In genomic region chr3:123745184-123745855, GRCh38 we compare ENCODE assay signal across 13 cellular contexts.
DNase-seq lines count a peak whose midpoint lies in the region; ATAC-seq and TF ChIP-seq lines count a peak whose summit lies in the region.
"Had no signal": no experiment of that assay in that cellular context is flagged by ENCODE, and none has a peak within 500 bp of the region (broad histone marks: within the 10 kb centered on the region; RNA-seq: fewer than 3 reads in every experiment).

No MANE protein-coding gene starts in this region.

- DNase-seq in left ventricle myocardium inferior (no peak), heart right ventricle (no peak), foreskin keratinocyte (no peak), NCI-H2029 (lab: John Stamatoyannopoulos, UW) (no peak), GDM1 (lab: John Stamatoyannopoulos, UW) (no peak)
- DNase-seq in activated CD4-positive, alpha-beta T cell treated with anti-CD3 and anti-CD28 coated beads, Interleukin-2, amount 50 U/mL, for 48 hours = no peak
- DNase-seq: activated CD4-positive, alpha-beta memory T cell treated with anti-CD3 and anti-CD28 coated beads, Interleukin-2, amount 10 ng/mL, durations not matched to agents 7 days and 5 days; foreskin melanocyte; NCI-H187; Right ventricle myocardium superior had no signal

- H3K27ac ChIP-seq in left ventricle myocardium inferior (replicated peaks) (no peak overlapping the region), heart right ventricle (no peak overlapping the region), VCaP (no peak overlapping the region), foreskin keratinocyte (no peak overlapping the region)
- H3K27ac ChIP-seq: BLaER1 treated with 17β-estradiol and CSF1 and Interleukin-3, amounts not matched to agents 10 nM and 100 nM had no signal

- H3K4me1 ChIP-seq in left ventricle myocardium inferior (peaks cover 5% of the 10 kb centered on the region), heart right ventricle (peaks cover 0 to 8% (median under 1%) of the 10 kb centered on the region in 9 donors), foreskin keratinocyte (peaks cover 21% of the 10 kb centered on the region)

- H3K9me3 ChIP-seq in left ventricle myocardium inferior (replicated peaks) (no peaks in the 10 kb centered on the region), heart right ventricle (no peaks in the 10 kb centered on the region)

- H3K36me3 ChIP-seq in left ventricle myocardium inferior = no peaks in the 10 kb centered on the region
- no peaks in the 10 kb centered on the region for H3K36me3 ChIP-seq in heart right ventricle

- H3K4me3 ChIP-seq in left ventricle myocardium inferior = no peak overlapping the region
- H3K4me3 ChIP-seq in heart right ventricle = no peak overlapping the region
- H3K4me3 ChIP-seq: BLaER1 treated with 17β-estradiol and CSF1 and Interleukin-3, amounts not matched to agents 10 nM and 100 nM had no signal

- WGBS in heart right ventricle, 2 donors = 95 to 98% methylated on average over 1 of the region's 1 CpG

- intact Hi-C loops in left ventricle myocardium inferior (cut with micrococcal nuclease) (no loop called here), heart right ventricle (cut with DNase I) (loop anchor here in 1 of 10 donors (10.0 kb wide), 1 partner anchor 139 kb away; the partner anchor contains the start of gene MYLK)

- no peaks in the 10 kb centered on the region for H3K27me3 ChIP-seq in left ventricle myocardium inferior (ENCODE audit: low read depth)
- no peaks in the 10 kb centered on the region for H3K27me3 ChIP-seq in heart right ventricle
- H3K27me3 ChIP-seq in foreskin keratinocyte = no peaks in the 10 kb centered on the region
- H3K27me3 ChIP-seq: BLaER1 treated with 17β-estradiol and CSF1 and Interleukin-3, amounts not matched to agents 10 nM and 100 nM had no signal

- peak; percentile 37 for TF ChIP-seq CTCF in left ventricle myocardium inferior (IDR thresholded peaks at IDR 0.05; ENCODE audit: borderline replicate concordance)
- TF ChIP-seq CTCF in heart right ventricle (IDR thresholded peaks at IDR 0.05) = peak in 3 of 9 donors; percentile 19 to 34 (median 29)
- peak; percentile 37; the same call in 1 of the 2 replicates for TF ChIP-seq CTCF in VCaP (conservative IDR thresholded peaks at IDR 0.05)
- peak; percentile 54 for TF ChIP-seq CTCF in foreskin keratinocyte (conservative IDR thresholded peaks at IDR 0.05)

- no peak for ATAC-seq in heart right ventricle
- no peak for ATAC-seq in foreskin keratinocyte
- no peak for ATAC-seq in HG03460 (IDR thresholded peaks at IDR 0.05; ENCODE audit: unreplicated experiment)
